ENCODE assay signal across 12 cellular contexts in the genomic region with DNA sequence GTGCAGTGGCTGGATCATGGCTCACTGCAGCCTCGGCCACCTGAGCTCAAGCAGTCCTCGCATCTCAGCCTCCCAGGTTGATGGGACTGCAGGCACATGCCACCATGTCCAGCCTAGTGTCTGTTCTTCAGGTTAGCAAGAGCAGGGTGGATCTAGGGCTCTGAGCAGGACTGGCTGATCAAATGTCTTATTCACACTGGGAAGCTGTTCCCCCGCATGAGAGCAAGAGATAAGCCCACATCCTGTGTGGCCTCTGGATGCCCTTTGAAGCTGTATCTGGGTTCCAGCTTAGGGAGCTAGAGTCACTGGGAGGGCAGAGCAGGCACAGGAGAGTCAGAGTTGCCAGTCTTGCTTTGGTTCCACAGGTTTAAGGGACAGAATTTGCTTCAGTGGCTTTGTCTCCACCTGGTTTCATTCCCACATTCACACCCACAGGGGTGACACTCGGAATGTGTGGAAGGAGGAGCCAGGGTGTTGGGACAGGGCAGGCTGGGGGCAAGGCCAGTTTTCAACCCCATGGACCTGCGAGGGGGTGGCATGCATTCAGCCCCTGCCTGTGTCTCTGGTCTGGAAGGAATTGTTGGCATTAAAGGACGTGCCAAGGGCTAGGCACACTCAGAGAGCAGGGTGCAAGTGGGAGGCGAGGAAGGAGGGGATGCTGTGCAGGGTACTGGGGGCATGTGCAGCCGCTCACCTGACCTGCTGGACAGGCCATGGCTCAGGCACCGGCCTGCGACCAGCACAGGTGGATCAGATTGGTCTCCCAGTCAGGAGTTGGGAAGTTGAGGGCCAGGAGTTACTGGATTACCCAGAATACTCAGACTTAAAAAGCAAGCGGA. TPM values are rescaled to one million over a fixed set of nuclear protein-coding genes. Genes with fewer than 3 reads are reported as not detected.
DNase-seq lines count a peak whose midpoint lies in the region; ATAC-seq and TF ChIP-seq lines count a peak whose summit lies in the region.
"Had no signal": no experiment of that assay in that cellular context is flagged by ENCODE, and none has a peak within 500 bp of the region (broad histone marks: within the 10 kb centered on the region; RNA-seq: fewer than 3 reads in every experiment).

No MANE protein-coding gene starts in this region.

- CTCF ChIA-PET in activated CD4-positive, alpha-beta T cell treated with anti-CD3 and anti-CD28 coated beads for 36 hours (lab: Charles Lee): interaction anchor here (0.7 to 2.6 kb wide), 4 partner anchors 9 to 48 kb away, joined by 3 to 15 read pairs (median 6); no protein-coding TSS in a partner anchor

- H3K4me3 ChIP-seq in Karpas-422 (ENCODE audit: low read length): no peak overlapping the region
- H3K4me3 ChIP-seq: esophagus muscularis mucosa, lower lobe of right lung had no signal

- intact Hi-C loops in activated CD4-positive, alpha-beta T cell treated with anti-CD3 and anti-CD28 coated beads for 36 hours (cut with DNase I, micrococcal nuclease): no loop called here
- intact Hi-C loops in natural killer cell (cut with micrococcal nuclease): no loop called here

- no peaks in the 10 kb centered on the region for H3K27me3 Mint-ChIP-seq in activated CD4-positive, alpha-beta T cell treated with anti-CD3 and anti-CD28 coated beads for 36 hours
- H3K27me3 Mint-ChIP-seq in activated T-helper 17 cell treated with anti-CD3 and anti-CD28 coated beads, Interleukin-2, amount 50 U/mL, for 72 hours: no peaks in the 10 kb centered on the region
- H3K27me3 Mint-ChIP-seq in natural killer cell (ENCODE audit: low read depth in 2 of 2): no peaks in the 10 kb centered on the region

- no peaks in the 10 kb centered on the region for H3K27me3 ChIP-seq in Karpas-422 (ENCODE audit: low read length)
- H3K27me3 ChIP-seq: esophagus muscularis mucosa, neutrophil had no signal

- peaks cover 34% of the 10 kb centered on the region for H3K36me3 Mint-ChIP-seq in activated CD4-positive, alpha-beta T cell treated with anti-CD3 and anti-CD28 coated beads for 36 hours (ENCODE audit: low read depth)
- H3K36me3 Mint-ChIP-seq in activated T-helper 17 cell treated with anti-CD3 and anti-CD28 coated beads, Interleukin-2, amount 50 U/mL, for 72 hours (ENCODE audit: low read depth): peaks cover 49% of the 10 kb centered on the region
- peaks cover 10% of the 10 kb centered on the region for H3K36me3 Mint-ChIP-seq in natural killer cell

- H3K9me3 Mint-ChIP-seq in activated CD4-positive, alpha-beta T cell treated with anti-CD3 and anti-CD28 coated beads for 36 hours (ENCODE audit: low read depth): no peaks in the 10 kb centered on the region
- H3K9me3 Mint-ChIP-seq in activated T-helper 17 cell treated with anti-CD3 and anti-CD28 coated beads, Interleukin-2, amount 50 U/mL, for 72 hours: no peaks in the 10 kb centered on the region
- no peaks in the 10 kb centered on the region for H3K9me3 Mint-ChIP-seq in natural killer cell

- H3K4me1 Mint-ChIP-seq in activated CD4-positive, alpha-beta T cell treated with anti-CD3 and anti-CD28 coated beads for 36 hours: peaks cover 48% of the 10 kb centered on the region
- H3K4me1 Mint-ChIP-seq in activated T-helper 17 cell treated with anti-CD3 and anti-CD28 coated beads, Interleukin-2, amount 50 U/mL, for 72 hours: peaks cover 37% of the 10 kb centered on the region
- peaks cover 68 to 80% of the 10 kb centered on the region in 2 donors for H3K4me1 Mint-ChIP-seq in natural killer cell

- POLR2A ChIA-PET in activated CD4-positive, alpha-beta T cell treated with anti-CD3 and anti-CD28 coated beads for 36 hours (lab: Charles Lee): no interaction called here

- peak overlapping the region; percentile 8 for H3K9ac ChIP-seq in Karpas-422 (ENCODE audit: low read length)

- peak overlapping the region; percentile 93 for H3K27ac ChIP-seq in Karpas-422 (ENCODE audit: low read length)
- H3K27ac ChIP-seq: esophagus muscularis mucosa, lower lobe of right lung, neutrophil had no signal

- H3K4me3 Mint-ChIP-seq in activated CD4-positive, alpha-beta T cell treated with anti-CD3 and anti-CD28 coated beads for 36 hours: no peak overlapping the region
- peak overlapping the region; percentile 33 for H3K4me3 Mint-ChIP-seq in activated T-helper 17 cell treated with anti-CD3 and anti-CD28 coated beads, Interleukin-2, amount 50 U/mL, for 72 hours
- H3K4me3 Mint-ChIP-seq in natural killer cell: no peak overlapping the region

- peak overlapping the region; percentile 0 for H3K4me2 ChIP-seq in Karpas-422 (ENCODE audit: low read depth, low read length, poor library complexity, severe bottlenecking)

- TF ChIP-seq CTCF in natural killer cell (IDR thresholded peaks at IDR 0.05): no peak

- H3K9me3 ChIP-seq in Karpas-422 (ENCODE audit: low read length): no peaks in the 10 kb centered on the region
- H3K9me3 ChIP-seq: esophagus muscularis mucosa, lower lobe of right lung, neutrophil had no signal

- peak; percentile 87 for ATAC-seq in activated CD4-positive, alpha-beta T cell treated with anti-CD3 and anti-CD28 coated beads for 36 hours
- peak; percentile 87 for ATAC-seq in activated T-helper 17 cell treated with anti-CD3 and anti-CD28 coated beads, Interleukin-2, amount 50 U/mL, for 72 hours (replicated peaks)
- ATAC-seq in natural killer cell (peak in 1 of 3 donors; percentile 35), GM18511 (IDR thresholded peaks at IDR 0.05; ENCODE audit: unreplicated experiment) (no peak)

- peaks cover 21% of the 10 kb centered on the region for H3K36me3 ChIP-seq in Karpas-422 (ENCODE audit: insufficient read depth, low read length)

- H4K20me1 ChIP-seq in Karpas-422 (ENCODE audit: insufficient read depth, low read depth, low read length): no peaks in the 10 kb centered on the region

- no peak overlapping the region for H2AFZ ChIP-seq in Karpas-422 (ENCODE audit: low read length)

- H3K27ac Mint-ChIP-seq in activated CD4-positive, alpha-beta T cell treated with anti-CD3 and anti-CD28 coated beads for 36 hours: peak overlapping the region; percentile 70
- H3K27ac Mint-ChIP-seq in activated T-helper 17 cell treated with anti-CD3 and anti-CD28 coated beads, Interleukin-2, amount 50 U/mL, for 72 hours: peak overlapping the region; percentile 85
- peak overlapping the region; percentile 73 to 74 for H3K27ac Mint-ChIP-seq in natural killer cell

- DNase-seq in activated CD4-positive, alpha-beta T cell treated with anti-CD3 and anti-CD28 coated beads for 36 hours: peak; percentile 61
- DNase-seq in activated CD4-positive, alpha-beta T cell treated with anti-CD3 and anti-CD28 coated beads, Interleukin-2, amount 50 U/mL, for 4 hours: no peak
- peak; percentile 38 for DNase-seq in Karpas-422
- DNase-seq in natural killer cell: no peak
- no peak for DNase-seq in SHP77 (lab: John Stamatoyannopoulos, UW)
- no peak for DNase-seq in SIG-M5 treated with dmso at 0.1 percent for 504 hours (lab: John Stamatoyannopoulos, UW; ENCODE audit: unreplicated experiment)
- DNase-seq: lower lobe of right lung, NCI-H1694 treated with DMSO at 0.1 percent for 48 hours had no signal

- no peaks in the 10 kb centered on the region for H3K9me2 ChIP-seq in Karpas-422 (replicated peaks; ENCODE audit: insufficient read depth, low read length)

- H3K4me1 ChIP-seq in Karpas-422 (ENCODE audit: low read length): peaks cover 78% of the 10 kb centered on the region

- peaks cover 36% of the 10 kb centered on the region for H3K79me2 ChIP-seq in Karpas-422 (ENCODE audit: low read length)

RNA-seq across cellular contexts. Expression of a gene that starts 24.5 kb away (rescaled TPM):
- 10 to 100 TPM; 41.6 to 49.3 TPM for total RNA-seq in activated CD4-positive, alpha-beta T cell treated with anti-CD3 and anti-CD28 coated beads for 36 hours
- 229 and 264 TPM in 2 replicates for total RNA-seq in Karpas-422 (2014; rRNA removed; shearing (Covaris generic); ENCODE audit: low replicate concordance)
- total RNA-seq in activated T-helper 17 cell treated with anti-CD3 and anti-CD28 coated beads, Interleukin-2, amount 50 U/mL, for 72 hours: 10 to 100 TPM; 60.5 to 69.7 TPM
- 100 to 1,000 TPM; 189 to 194 (median 192) TPM for total RNA-seq in natural killer cell

RNA-seq across cellular contexts. Expression of a gene that starts 37.6 kb away (rescaled TPM):
- total RNA-seq in activated CD4-positive, alpha-beta T cell treated with anti-CD3 and anti-CD28 coated beads for 36 hours: 100 to 1,000 TPM; 148 to 169 TPM
- 233 and 379 TPM in 2 replicates for total RNA-seq in Karpas-422 (2014; rRNA removed; shearing (Covaris generic); ENCODE audit: low replicate concordance)
- 100 to 1,000 TPM in 1 of 2 donors, 10 to 100 TPM in 1; 79.8 to 134 TPM for total RNA-seq in activated T-helper 17 cell treated with anti-CD3 and anti-CD28 coated beads, Interleukin-2, amount 50 U/mL, for 72 hours
- 10 to 100 TPM; 60.5 to 80.6 (median 72.9) TPM for total RNA-seq in natural killer cell

Comparison
In these comparisons a context has a peak if more than half of its experiments do, and no peak if none do; other contexts are left out.
1. DNase-seq: peak in activated CD4-positive, alpha-beta T cell treated with anti-CD3 and anti-CD28 coated beads for 36 hours (single experiment) and Karpas-422 (single experiment); none in activated CD4-positive, alpha-beta T cell treated with anti-CD3 and anti-CD28 coated beads, Interleukin-2, amount 50 U/mL, for 4 hours (0 of 2), natural killer cell (single experiment), SHP77 (0 of 2) and SIG-M5 treated with dmso at 0.1 percent for 504 hours (single experiment).
2. Peak in every context shown above with its lines, with median percentiles within 50 percentile points of each other: H3K27ac Mint-ChIP-seq.